In the genomic region with DNA sequence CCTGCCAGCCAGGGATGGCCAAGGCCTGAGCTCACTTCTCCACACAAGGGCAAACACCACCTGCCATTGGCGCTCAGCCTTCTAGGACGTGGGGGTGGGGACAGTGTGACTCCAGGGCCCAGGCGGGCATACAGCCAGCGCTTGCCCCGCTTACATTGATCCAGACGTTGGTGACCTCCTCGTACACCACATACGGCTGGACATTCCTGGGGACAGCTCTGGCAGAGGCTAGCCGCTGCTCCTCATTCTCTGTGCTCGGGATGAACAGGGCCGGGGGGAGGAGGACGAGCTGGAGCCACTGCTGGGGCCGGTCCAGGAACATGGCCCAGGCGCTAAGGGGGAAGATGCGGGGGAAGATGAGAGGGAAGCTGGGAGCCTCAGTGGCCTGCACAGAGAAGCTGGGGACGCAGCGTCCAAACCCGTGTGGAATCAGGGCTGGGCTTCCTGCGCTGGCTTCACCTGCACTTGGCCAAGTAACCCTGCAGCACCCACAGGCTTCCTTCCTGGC, we compare ENCODE assay signal across 16 cellular contexts. TPM values are rescaled to one million over a fixed set of nuclear protein-coding genes. Genes with fewer than 3 reads are reported as not detected.
DNase-seq lines count a peak whose midpoint lies in the region; ATAC-seq, FAIRE-seq and TF ChIP-seq lines count a peak whose summit lies in the region.
"Had no signal": no experiment of that assay in that cellular context is flagged by ENCODE, and none has a peak within 500 bp of the region (broad histone marks: within the 10 kb centered on the region; RNA-seq: fewer than 3 reads in every experiment).

No MANE protein-coding gene starts in this region.

- H3K27ac ChIP-seq in IMR-90 (ENCODE audit: insufficient read depth, low read length) (0 out of 2 replicates have a peak overlapping the region, but pooled peaks have one; percentile 22), kidney (ENCODE audit: low read depth in 2 of 2, low read length in 2 of 2) (no peak overlapping the region), stomach (peak overlapping the region in 4 of 5 donors; percentile 2 to 70 (median 58))

- BruUV-seq in IMR-90 (replicated peaks; lab: Mats Ljungman, UMichigan) = no TSS peak
- no TSS peak for BruUV-seq in MCF 10A (replicated peaks; lab: Mats Ljungman, UMichigan)

- TF ChIP-seq POLR2A in IMR-90 (IDR thresholded peaks at IDR 0.05; ENCODE audit: low read depth, low read length) (no peak), stomach (IDR thresholded peaks at IDR 0.05) (no peak)

- H3K4me1 Mint-ChIP-seq in MCF 10A (ENCODE audit: insufficient read depth, unreplicated experiment) = peaks cover 26% of the 10 kb centered on the region
- peaks cover 8% of the 10 kb centered on the region for H3K4me1 Mint-ChIP-seq in CD14-positive monocyte
- H3K4me1 Mint-ChIP-seq: memory B cell had no signal

- no peak overlapping the region for H4K5ac ChIP-seq in IMR-90 (ENCODE audit: low read depth, low read length)

- TF ChIP-seq EP300 in stomach (IDR thresholded peaks at IDR 0.05) = no peak

- H3K4me3 Mint-ChIP-seq in MCF 10A (ENCODE audit: unreplicated experiment) = peak overlapping the region; percentile 70
- H3K4me3 Mint-ChIP-seq in CD14-positive monocyte = no peak overlapping the region
- H3K4me3 Mint-ChIP-seq: activated T-helper 1 cell treated with anti-CD3 and anti-CD28 coated beads, Interleukin-12 subunit alpha, Interleukin-12 subunit beta, Interleukin-2, Interleukin-4 antibody, amounts not matched to agents 30 ng/mL and 10 ng/mL and 1 ng/mL, durations not matched to agents 14 hours and 24 hours and 36 hours; memory B cell; T-helper 1 cell treated with Interleukin-12 subunit alpha and Interleukin-12 subunit beta and Interleukin-4 antibody, amounts not matched to agents 30 μg/mL and 1 μg/mL, for 36 hours had no signal

- H3K4me2 ChIP-seq in IMR-90 (ENCODE audit: low read depth, low read length) = no peak overlapping the region

- no peak overlapping the region for H3K4me3 ChIP-seq in IMR-90 (ENCODE audit: insufficient read depth, low read depth, low read length)
- H3K4me3 ChIP-seq in kidney (ENCODE audit: low read length in 2 of 2) = no peak overlapping the region
- H3K4me3 ChIP-seq in stomach = no peak overlapping the region
- H3K4me3 ChIP-seq in HAP-1 = no peak overlapping the region

- no peak overlapping the region for H3K9ac ChIP-seq in IMR-90 (ENCODE audit: low read depth, low read length)
- H3K9ac ChIP-seq in kidney (ENCODE audit: low read length in 2 of 2) = no peak overlapping the region

- H4K8ac ChIP-seq in IMR-90 (ENCODE audit: low read depth in 2 of 2, low read length in 2 of 2) = 0 out of 4 replicates have a peak overlapping the region, but pooled peaks of 1 of the 2 experiments have one; percentile 16

- DNase-seq in IMR-90 = no peak
- no peak for DNase-seq in MCF 10A (ENCODE audit: unreplicated experiment)
- DNase-seq in kidney = peak; percentile 53
- DNase-seq in stomach = no peak
- DNase-seq in HAP-1 (ENCODE audit: low spot score in 2 of 2) = no peak
- no peak for DNase-seq in CD14-positive monocyte (ENCODE audit: low spot score)
- DNase-seq in NCI-H2171 (lab: John Stamatoyannopoulos, UW) = no peak
- DNase-seq: activated CD4-positive, alpha-beta T cell treated with anti-CD3 and anti-CD28 coated beads for 48 hours; GF-D8; NCI-H1048; stimulated activated CD4-positive, alpha-beta T cell treated with anti-CD3 and anti-CD28 coated beads, Interleukin-1b, Interleukin-23, amount 100 ng/mL, for 48 hours had no signal

- H3K4ac ChIP-seq in IMR-90 (ENCODE audit: low read depth, low read length) = peak overlapping the region; percentile 83

- H3K4me1 ChIP-seq in IMR-90 (ENCODE audit: control insufficient read depth, insufficient read depth, low read length) = peaks cover 14% of the 10 kb centered on the region
- H3K4me1 ChIP-seq in kidney (ENCODE audit: control insufficient read depth in 1 of 2, insufficient read depth in 1 of 2, low read depth in 1 of 2, low read length in 2 of 2) = no peaks in the 10 kb centered on the region
- H3K4me1 ChIP-seq in stomach = peaks cover 0 to 26% (median 11%) of the 10 kb centered on the region in 4 donors
- H3K4me1 ChIP-seq in HAP-1 = peaks cover 5% of the 10 kb centered on the region; the same call in 1 of the 2 replicates

- no peak overlapping the region for H3K14ac ChIP-seq in IMR-90 (replicated peaks; ENCODE audit: low read depth, low read length)

- H3K18ac ChIP-seq in IMR-90 (ENCODE audit: low read depth, low read length) = no peak overlapping the region

- no peaks in the 10 kb centered on the region for H3K27me3 ChIP-seq in IMR-90 (ENCODE audit: control insufficient read depth, insufficient read depth, low read length)
- H3K27me3 ChIP-seq in stomach = no peaks in the 10 kb centered on the region
- H3K27me3 ChIP-seq in HAP-1 (ENCODE audit: low read depth) = no peaks in the 10 kb centered on the region

- no peak for TF ChIP-seq RAD21 in IMR-90 (IDR thresholded peaks at IDR 0.05; ENCODE audit: low read length)

- no peak overlapping the region for H2AFZ ChIP-seq in IMR-90 (replicated peaks; ENCODE audit: low read length, poor library complexity)

- H3K27me3 Mint-ChIP-seq in MCF 10A (ENCODE audit: insufficient read depth, unreplicated experiment) (no peaks in the 10 kb centered on the region), CD14-positive monocyte (ENCODE audit: low read depth in 3 of 3) (peaks cover 0 to 3% (median 2%) of the 10 kb centered on the region in 3 donors)
- H3K27me3 Mint-ChIP-seq: memory B cell had no signal

- no peak overlapping the region; the same call in 2 of the 3 replicates for H2BK15ac ChIP-seq in IMR-90 (ENCODE audit: low read depth, low read length)

- H3K56ac ChIP-seq in IMR-90 (ENCODE audit: extremely low read depth, insufficient read depth, low read length) = no peak overlapping the region

- H3K36me3 Mint-ChIP-seq in MCF 10A (ENCODE audit: insufficient read depth, unreplicated experiment) (peaks cover 90% of the 10 kb centered on the region), CD14-positive monocyte (peaks cover 75 to 97% of the 10 kb centered on the region in 2 donors)

- H3K23ac ChIP-seq in IMR-90 (ENCODE audit: low read depth, low read length) = no peak overlapping the region

- H3K27ac Mint-ChIP-seq in MCF 10A (ENCODE audit: low read depth, unreplicated experiment) = peak overlapping the region; percentile 93
- H3K27ac Mint-ChIP-seq in CD14-positive monocyte = no peak overlapping the region
- H3K27ac Mint-ChIP-seq: activated T-helper 1 cell treated with anti-CD3 and anti-CD28 coated beads, Interleukin-12 subunit alpha, Interleukin-12 subunit beta, Interleukin-2, Interleukin-4 antibody, amounts not matched to agents 30 ng/mL and 10 ng/mL and 1 ng/mL, durations not matched to agents 14 hours and 24 hours and 36 hours; memory B cell; T-helper 1 cell treated with Interleukin-12 subunit alpha and Interleukin-12 subunit beta and Interleukin-4 antibody, amounts not matched to agents 30 μg/mL and 1 μg/mL, for 36 hours had no signal

- ATAC-seq in IMR-90 (ENCODE audit: low read depth) (no peak), HG03280 (IDR thresholded peaks at IDR 0.05; ENCODE audit: unreplicated experiment) (no peak)

- POLR2A ChIA-PET in IMR-90 (lab: Charles Lee; ENCODE audit: unreplicated experiment) = no interaction called here
- POLR2A ChIA-PET in MCF 10A (lab: Yijun Ruan, JAX) = interaction anchor here (0.6 to 5.9 kb wide), 16 partner anchors 12 to 1331 kb away, joined by 3 to 62 read pairs (median 5); partner anchors contain the start of genes CHAF1A, DPP9, FEM1A and MYDGF

- H3K79me1 ChIP-seq in IMR-90 (ENCODE audit: low read depth in 1 of 2, low read length in 2 of 2) = peaks cover 0 to 32% of the 10 kb centered on the region in 2 experiments; a peak in 3 of 4 replicates

- H3K36me3 ChIP-seq in IMR-90 (ENCODE audit: control insufficient read depth, insufficient read depth, low read length) (peaks cover 69% of the 10 kb centered on the region), kidney (ENCODE audit: control insufficient read depth in 1 of 2, insufficient read depth in 2 of 2, low read length in 2 of 2) (peaks cover 28 to 46% of the 10 kb centered on the region in 2 donors), stomach (peaks cover 84 to 100% (median 99%) of the 10 kb centered on the region in 4 donors), HAP-1 (replicated peaks) (peaks cover 65% of the 10 kb centered on the region)

- 99% methylated on average over 8 of the region's 19 CpGs; no CpG with 5 or more reads in 1 of the 2 experiments for WGBS in IMR-90 (ENCODE audit: extremely low coverage in 2 of 2, insufficient read length in 1 of 2), 2 experiments
- WGBS in stomach, 5 donors = 85 to 93% (median 89%) methylated on average over 19 of the region's 19 CpGs

- H3K9me3 ChIP-seq in IMR-90 (ENCODE audit: control insufficient read depth, insufficient read depth, low read length) (no peaks in the 10 kb centered on the region), kidney (ENCODE audit: control insufficient read depth in 1 of 2, low read length in 2 of 2) (no peaks in the 10 kb centered on the region), stomach (no peaks in the 10 kb centered on the region), HAP-1 (no peaks in the 10 kb centered on the region)

- H4K91ac ChIP-seq in IMR-90 (ENCODE audit: insufficient read depth, low read depth, low read length) = peak overlapping the region; percentile 42; the same call in 1 of the 2 replicates

- in situ Hi-C loops in IMR-90 (cut with MboI; ENCODE audit: low sequenced_read_pairs) = no loop called here
- in situ Hi-C loops in HAP-1 (cut with MboI; ENCODE audit: low sequenced_read_pairs) = no loop called here

- peak overlapping the region; percentile 39 for H2BK120ac ChIP-seq in IMR-90 (ENCODE audit: low read depth, low read length)

- H2BK5ac ChIP-seq in IMR-90 (ENCODE audit: low read depth, low read length, poor library complexity, severe bottlenecking) = peak overlapping the region; percentile 88

- peaks cover 6% of the 10 kb centered on the region; the same call in 1 of the 2 replicates for H4K20me1 ChIP-seq in IMR-90 (ENCODE audit: insufficient read depth, low read length)

- peak overlapping the region; percentile 91 for H2AK9ac ChIP-seq in IMR-90 (replicated peaks; ENCODE audit: low read depth, low read length, poor library complexity)

- H3K9me3 Mint-ChIP-seq in MCF 10A (ENCODE audit: unreplicated experiment) = no peaks in the 10 kb centered on the region
- H3K9me3 Mint-ChIP-seq in CD14-positive monocyte = no peaks in the 10 kb centered on the region
- H3K9me3 Mint-ChIP-seq: activated T-helper 1 cell treated with anti-CD3 and anti-CD28 coated beads, Interleukin-12 subunit alpha, Interleukin-12 subunit beta, Interleukin-2, Interleukin-4 antibody, amounts not matched to agents 30 ng/mL and 10 ng/mL and 1 ng/mL, durations not matched to agents 14 hours and 24 hours and 36 hours; memory B cell; T-helper 1 cell treated with Interleukin-12 subunit alpha and Interleukin-12 subunit beta and Interleukin-4 antibody, amounts not matched to agents 30 μg/mL and 1 μg/mL, for 36 hours had no signal

- CTCF ChIA-PET in IMR-90 (lab: Yijun Ruan, JAX) = no interaction called here
- CTCF ChIA-PET in MCF 10A (lab: Yijun Ruan, JAX) = interaction anchor here (0.6 to 1.3 kb wide), 4 partner anchors 14 to 1026 kb away, joined by 3 read pairs; no protein-coding TSS in a partner anchor

- no peak overlapping the region for H2BK20ac ChIP-seq in IMR-90 (ENCODE audit: low read depth, low read length)

- H2AK5ac ChIP-seq in IMR-90 (ENCODE audit: low read depth, low read length) = peak overlapping the region; percentile 87; the same call in 1 of the 2 replicates

- peaks cover 18% of the 10 kb centered on the region for H3K9me1 ChIP-seq in IMR-90 (ENCODE audit: insufficient read depth, low read length)

- TF ChIP-seq CTCF in IMR-90 (conservative IDR thresholded peaks at IDR 0.05; ENCODE audit: low read depth, low read length) = no peak
- no peak for TF ChIP-seq CTCF in MCF 10A (IDR thresholded peaks at IDR 0.05; ENCODE audit: unreplicated experiment)
- TF ChIP-seq CTCF in kidney (IDR thresholded peaks at IDR 0.05; ENCODE audit: borderline replicate concordance, extremely low read depth, insufficient read depth) = no peak
- TF ChIP-seq CTCF in stomach (IDR thresholded peaks at IDR 0.05) = no peak
- TF ChIP-seq CTCF in CD14-positive monocyte (IDR thresholded peaks at IDR 0.05) = no peak

- FAIRE-seq in kidney (lab: Jason Lieb, UNC) = no peak
- FAIRE-seq: GM18507 had no signal

- dilution Hi-C loops in IMR-90 (cut with HindIII; ENCODE audit: low sequenced_read_pairs, unreplicated experiment) = no loop called here

- intact Hi-C loops in IMR-90 (cut with micrococcal nuclease) (no loop called here), MCF 10A (cut with micrococcal nuclease) (no loop called here), kidney (cut with DNase I) (no loop called here), stomach (cut with DNase I; ENCODE audit: low total_unique reads) (no loop called here), CD14-positive monocyte (cut with micrococcal nuclease) (no loop called here)

RNA-seq across cellular contexts. Expression of gene MYDGF, which starts 25.1 kb away (rescaled TPM):
- total RNA-seq in IMR-90 (2012; rRNA removed) (160 and 203 TPM in 2 replicates), MCF 10A (2022) (188 and 231 TPM in 2 replicates), kidney (75.8 TPM), stomach (10 to 100 TPM; 41.4 to 77.5 (median 71.3) TPM)
- polyA plus RNA-seq in IMR-90 (2012; rRNA removed) (310 and 381 TPM in 2 replicates), kidney (ENCODE audit: insufficient read depth, low read depth, low replicate concordance) (85.5 TPM), stomach (10 to 100 TPM; 66.4 to 86.6 (median 75.3) TPM), CD14-positive monocyte (100 to 1,000 TPM; 160 to 165 TPM)
- 436 and 568 TPM in 2 replicates for polyA plus RNA-seq in IMR-90 (2012; cell fraction: cytosol; rRNA removed)
- polyA plus RNA-seq in IMR-90 (2012; cell fraction: nucleus; rRNA removed; ENCODE audit: low replicate concordance) = 93.6 and 181 TPM in 2 replicates

RNA-seq across cellular contexts. Expression of gene DPP9, which starts 28.4 kb away (rescaled TPM):
- total RNA-seq in IMR-90 (2012; rRNA removed) (12.2 and 12.4 TPM in 2 replicates), MCF 10A (2022) (90.6 and 100 TPM in 2 replicates), kidney (61.9 TPM), stomach (100 to 1,000 TPM in 2 of 5 donors, 10 to 100 TPM in 3; 24.6 to 178 (median 82.1) TPM)
- polyA plus RNA-seq in IMR-90 (2012; rRNA removed) (33.0 and 37.3 TPM in 2 replicates), kidney (ENCODE audit: insufficient read depth, low read depth, low replicate concordance) (14.0 TPM), stomach (10 to 100 TPM; 18.7 to 30.2 (median 24.6) TPM), CD14-positive monocyte (10 to 100 TPM; 12.6 to 13.9 TPM)
- polyA plus RNA-seq in IMR-90 (2012; cell fraction: cytosol; rRNA removed) = 27.1 and 46.5 TPM in 2 replicates
- polyA plus RNA-seq in IMR-90 (2012; cell fraction: nucleus; rRNA removed; ENCODE audit: low replicate concordance) = 36.9 and 57.3 TPM in 2 replicates

RNA-seq across cellular contexts. Expression of gene TNFAIP8L1, which starts 56.0 kb away (rescaled TPM):
- total RNA-seq in IMR-90 (2012; rRNA removed) (2.5 and 3.1 TPM in 2 replicates), MCF 10A (2022) (2.7 and 3.6 TPM in 2 replicates), kidney (11.5 TPM), stomach (10 to 100 TPM in 2 of 5 donors, 1 to 10 TPM in 3; 7.0 to 43.4 (median 9.5) TPM)
- polyA plus RNA-seq in IMR-90 (2012; rRNA removed) (6.0 TPM in 2 replicates), kidney (ENCODE audit: insufficient read depth, low read depth, low replicate concordance) (16.0 TPM), stomach (1 to 10 TPM; 5.3 to 5.5 (median 5.4) TPM), CD14-positive monocyte (1 to 10 TPM; 1.8 to 3.9 TPM)
- 5.1 and 7.1 TPM in 2 replicates for polyA plus RNA-seq in IMR-90 (2012; cell fraction: cytosol; rRNA removed)
- polyA plus RNA-seq in IMR-90 (2012; cell fraction: nucleus; rRNA removed; ENCODE audit: low replicate concordance) = 2.3 and 2.9 TPM in 2 replicates

Comparison
In these comparisons a context has a peak if more than half of its experiments do, and no peak if none do; other contexts are left out.
1. H3K27ac ChIP-seq: peak in IMR-90 (single experiment) and stomach (4 of 5); none in kidney (0 of 2).